ENCODE assay signal across 1 cellular context in the genomic region with DNA sequence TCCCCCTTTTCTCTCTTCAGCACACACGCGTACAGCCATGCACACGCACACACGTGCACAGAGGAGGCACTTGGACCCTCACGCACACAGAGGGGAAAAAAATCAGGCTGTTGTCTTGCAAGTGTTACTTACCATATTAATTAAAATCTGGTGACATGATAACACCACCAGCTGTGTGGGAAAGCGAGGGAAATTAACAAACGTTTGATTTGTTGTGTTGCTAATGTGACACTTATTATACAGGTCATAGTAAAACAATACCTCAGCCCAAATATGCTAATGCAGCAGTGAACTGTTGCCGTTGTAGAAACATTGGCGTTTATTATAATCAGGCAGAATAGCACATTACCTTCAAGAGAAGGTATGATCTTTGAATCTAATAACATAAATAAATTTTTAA.
TF ChIP-seq lines count a peak whose summit lies in the region.

No MANE protein-coding gene starts in this region.

TF ChIP-seq in WTC11, 78 proteins besides CTCF, POLR2A, EP300 and RAD21 (continued from another document):
- TF ChIP-seq, protein P1, sequence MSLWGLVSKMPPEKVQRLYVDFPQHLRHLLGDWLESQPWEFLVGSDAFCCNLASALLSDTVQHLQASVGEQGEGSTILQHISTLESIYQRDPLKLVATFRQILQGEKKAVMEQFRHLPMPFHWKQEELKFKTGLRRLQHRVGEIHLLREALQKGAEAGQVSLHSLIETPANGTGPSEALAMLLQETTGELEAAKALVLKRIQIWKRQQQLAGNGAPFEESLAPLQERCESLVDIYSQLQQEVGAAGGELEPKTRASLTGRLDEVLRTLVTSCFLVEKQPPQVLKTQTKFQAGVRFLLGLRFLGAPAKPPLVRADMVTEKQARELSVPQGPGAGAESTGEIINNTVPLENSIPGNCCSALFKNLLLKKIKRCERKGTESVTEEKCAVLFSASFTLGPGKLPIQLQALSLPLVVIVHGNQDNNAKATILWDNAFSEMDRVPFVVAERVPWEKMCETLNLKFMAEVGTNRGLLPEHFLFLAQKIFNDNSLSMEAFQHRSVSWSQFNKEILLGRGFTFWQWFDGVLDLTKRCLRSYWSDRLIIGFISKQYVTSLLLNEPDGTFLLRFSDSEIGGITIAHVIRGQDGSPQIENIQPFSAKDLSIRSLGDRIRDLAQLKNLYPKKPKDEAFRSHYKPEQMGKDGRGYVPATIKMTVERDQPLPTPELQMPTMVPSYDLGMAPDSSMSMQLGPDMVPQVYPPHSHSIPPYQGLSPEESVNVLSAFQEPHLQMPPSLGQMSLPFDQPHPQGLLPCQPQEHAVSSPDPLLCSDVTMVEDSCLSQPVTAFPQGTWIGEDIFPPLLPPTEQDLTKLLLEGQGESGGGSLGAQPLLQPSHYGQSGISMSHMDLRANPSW (CRISPR knock-in tag; conservative IDR thresholded peaks at IDR 0.05; ENCODE audit: low read depth): no peak
- TF ChIP-seq, protein P2, sequence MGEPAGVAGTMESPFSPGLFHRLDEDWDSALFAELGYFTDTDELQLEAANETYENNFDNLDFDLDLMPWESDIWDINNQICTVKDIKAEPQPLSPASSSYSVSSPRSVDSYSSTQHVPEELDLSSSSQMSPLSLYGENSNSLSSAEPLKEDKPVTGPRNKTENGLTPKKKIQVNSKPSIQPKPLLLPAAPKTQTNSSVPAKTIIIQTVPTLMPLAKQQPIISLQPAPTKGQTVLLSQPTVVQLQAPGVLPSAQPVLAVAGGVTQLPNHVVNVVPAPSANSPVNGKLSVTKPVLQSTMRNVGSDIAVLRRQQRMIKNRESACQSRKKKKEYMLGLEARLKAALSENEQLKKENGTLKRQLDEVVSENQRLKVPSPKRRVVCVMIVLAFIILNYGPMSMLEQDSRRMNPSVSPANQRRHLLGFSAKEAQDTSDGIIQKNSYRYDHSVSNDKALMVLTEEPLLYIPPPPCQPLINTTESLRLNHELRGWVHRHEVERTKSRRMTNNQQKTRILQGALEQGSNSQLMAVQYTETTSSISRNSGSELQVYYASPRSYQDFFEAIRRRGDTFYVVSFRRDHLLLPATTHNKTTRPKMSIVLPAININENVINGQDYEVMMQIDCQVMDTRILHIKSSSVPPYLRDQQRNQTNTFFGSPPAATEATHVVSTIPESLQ (CRISPR knock-in tag; IDR thresholded peaks at IDR 0.05): no peak
- TF ChIP-seq, protein P3, sequence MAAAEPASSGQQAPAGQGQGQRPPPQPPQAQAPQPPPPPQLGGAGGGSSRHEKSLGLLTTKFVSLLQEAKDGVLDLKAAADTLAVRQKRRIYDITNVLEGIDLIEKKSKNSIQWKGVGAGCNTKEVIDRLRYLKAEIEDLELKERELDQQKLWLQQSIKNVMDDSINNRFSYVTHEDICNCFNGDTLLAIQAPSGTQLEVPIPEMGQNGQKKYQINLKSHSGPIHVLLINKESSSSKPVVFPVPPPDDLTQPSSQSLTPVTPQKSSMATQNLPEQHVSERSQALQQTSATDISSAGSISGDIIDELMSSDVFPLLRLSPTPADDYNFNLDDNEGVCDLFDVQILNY (CRISPR knock-in tag; IDR thresholded peaks at IDR 0.05): no peak
- TF ChIP-seq TP53 (CRISPR knock-in tag; IDR thresholded peaks at IDR 0.05) (no peak), EMX1 (CRISPR knock-in tag; IDR thresholded peaks at IDR 0.05) (no peak), NFATC4 (CRISPR knock-in tag; IDR thresholded peaks at IDR 0.05) (no peak), JUN (CRISPR knock-in tag; IDR thresholded peaks at IDR 0.05) (no peak), SMAD4 (CRISPR knock-in tag; IDR thresholded peaks at IDR 0.05) (no peak), CREM (CRISPR knock-in tag; IDR thresholded peaks at IDR 0.05) (no peak), TCF7 (CRISPR knock-in tag; IDR thresholded peaks at IDR 0.05; ENCODE audit: low read depth) (no peak), SOX15 (CRISPR knock-in tag; IDR thresholded peaks at IDR 0.05) (no peak), HMGA2 (CRISPR knock-in tag; IDR thresholded peaks at IDR 0.05) (no peak), FOXK1 (CRISPR knock-in tag; IDR thresholded peaks at IDR 0.05) (peak; percentile 59; the same call in 1 of the 2 replicates), RORB (CRISPR knock-in tag; IDR thresholded peaks at IDR 0.05) (no peak), NR3C1 (CRISPR knock-in tag; conservative IDR thresholded peaks at IDR 0.05; ENCODE audit: low read depth) (no peak), NFYB (CRISPR knock-in tag; conservative IDR thresholded peaks at IDR 0.05; ENCODE audit: low read depth) (no peak), GRHL2 (CRISPR knock-in tag; IDR thresholded peaks at IDR 0.05; ENCODE audit: insufficient replicate concordance, severe bottlenecking) (no peak), ZNF317 (CRISPR knock-in tag; IDR thresholded peaks at IDR 0.05; ENCODE audit: borderline replicate concordance, low read depth) (no peak), ZNF671 (CRISPR knock-in tag; IDR thresholded peaks at IDR 0.05) (no peak), CREB1 (CRISPR knock-in tag; IDR thresholded peaks at IDR 0.05) (no peak), TEAD4 (CRISPR knock-in tag; IDR thresholded peaks at IDR 0.05) (no peak)
- TF ChIP-seq, protein P4, sequence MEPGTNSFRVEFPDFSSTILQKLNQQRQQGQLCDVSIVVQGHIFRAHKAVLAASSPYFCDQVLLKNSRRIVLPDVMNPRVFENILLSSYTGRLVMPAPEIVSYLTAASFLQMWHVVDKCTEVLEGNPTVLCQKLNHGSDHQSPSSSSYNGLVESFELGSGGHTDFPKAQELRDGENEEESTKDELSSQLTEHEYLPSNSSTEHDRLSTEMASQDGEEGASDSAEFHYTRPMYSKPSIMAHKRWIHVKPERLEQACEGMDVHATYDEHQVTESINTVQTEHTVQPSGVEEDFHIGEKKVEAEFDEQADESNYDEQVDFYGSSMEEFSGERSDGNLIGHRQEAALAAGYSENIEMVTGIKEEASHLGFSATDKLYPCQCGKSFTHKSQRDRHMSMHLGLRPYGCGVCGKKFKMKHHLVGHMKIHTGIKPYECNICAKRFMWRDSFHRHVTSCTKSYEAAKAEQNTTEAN (CRISPR knock-in tag; IDR thresholded peaks at IDR 0.05): peak; percentile 55; the same call in 1 of the 2 replicates
- TF ChIP-seq, protein P5, sequence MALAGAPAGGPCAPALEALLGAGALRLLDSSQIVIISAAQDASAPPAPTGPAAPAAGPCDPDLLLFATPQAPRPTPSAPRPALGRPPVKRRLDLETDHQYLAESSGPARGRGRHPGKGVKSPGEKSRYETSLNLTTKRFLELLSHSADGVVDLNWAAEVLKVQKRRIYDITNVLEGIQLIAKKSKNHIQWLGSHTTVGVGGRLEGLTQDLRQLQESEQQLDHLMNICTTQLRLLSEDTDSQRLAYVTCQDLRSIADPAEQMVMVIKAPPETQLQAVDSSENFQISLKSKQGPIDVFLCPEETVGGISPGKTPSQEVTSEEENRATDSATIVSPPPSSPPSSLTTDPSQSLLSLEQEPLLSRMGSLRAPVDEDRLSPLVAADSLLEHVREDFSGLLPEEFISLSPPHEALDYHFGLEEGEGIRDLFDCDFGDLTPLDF (CRISPR knock-in tag; IDR thresholded peaks at IDR 0.05): no peak
- TF ChIP-seq, protein P6, sequence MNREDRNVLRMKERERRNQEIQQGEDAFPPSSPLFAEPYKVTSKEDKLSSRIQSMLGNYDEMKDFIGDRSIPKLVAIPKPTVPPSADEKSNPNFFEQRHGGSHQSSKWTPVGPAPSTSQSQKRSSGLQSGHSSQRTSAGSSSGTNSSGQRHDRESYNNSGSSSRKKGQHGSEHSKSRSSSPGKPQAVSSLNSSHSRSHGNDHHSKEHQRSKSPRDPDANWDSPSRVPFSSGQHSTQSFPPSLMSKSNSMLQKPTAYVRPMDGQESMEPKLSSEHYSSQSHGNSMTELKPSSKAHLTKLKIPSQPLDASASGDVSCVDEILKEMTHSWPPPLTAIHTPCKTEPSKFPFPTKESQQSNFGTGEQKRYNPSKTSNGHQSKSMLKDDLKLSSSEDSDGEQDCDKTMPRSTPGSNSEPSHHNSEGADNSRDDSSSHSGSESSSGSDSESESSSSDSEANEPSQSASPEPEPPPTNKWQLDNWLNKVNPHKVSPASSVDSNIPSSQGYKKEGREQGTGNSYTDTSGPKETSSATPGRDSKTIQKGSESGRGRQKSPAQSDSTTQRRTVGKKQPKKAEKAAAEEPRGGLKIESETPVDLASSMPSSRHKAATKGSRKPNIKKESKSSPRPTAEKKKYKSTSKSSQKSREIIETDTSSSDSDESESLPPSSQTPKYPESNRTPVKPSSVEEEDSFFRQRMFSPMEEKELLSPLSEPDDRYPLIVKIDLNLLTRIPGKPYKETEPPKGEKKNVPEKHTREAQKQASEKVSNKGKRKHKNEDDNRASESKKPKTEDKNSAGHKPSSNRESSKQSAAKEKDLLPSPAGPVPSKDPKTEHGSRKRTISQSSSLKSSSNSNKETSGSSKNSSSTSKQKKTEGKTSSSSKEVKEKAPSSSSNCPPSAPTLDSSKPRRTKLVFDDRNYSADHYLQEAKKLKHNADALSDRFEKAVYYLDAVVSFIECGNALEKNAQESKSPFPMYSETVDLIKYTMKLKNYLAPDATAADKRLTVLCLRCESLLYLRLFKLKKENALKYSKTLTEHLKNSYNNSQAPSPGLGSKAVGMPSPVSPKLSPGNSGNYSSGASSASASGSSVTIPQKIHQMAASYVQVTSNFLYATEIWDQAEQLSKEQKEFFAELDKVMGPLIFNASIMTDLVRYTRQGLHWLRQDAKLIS (CRISPR knock-in tag; IDR thresholded peaks at IDR 0.05; ENCODE audit: borderline replicate concordance): no peak
- TF ChIP-seq, protein P7, sequence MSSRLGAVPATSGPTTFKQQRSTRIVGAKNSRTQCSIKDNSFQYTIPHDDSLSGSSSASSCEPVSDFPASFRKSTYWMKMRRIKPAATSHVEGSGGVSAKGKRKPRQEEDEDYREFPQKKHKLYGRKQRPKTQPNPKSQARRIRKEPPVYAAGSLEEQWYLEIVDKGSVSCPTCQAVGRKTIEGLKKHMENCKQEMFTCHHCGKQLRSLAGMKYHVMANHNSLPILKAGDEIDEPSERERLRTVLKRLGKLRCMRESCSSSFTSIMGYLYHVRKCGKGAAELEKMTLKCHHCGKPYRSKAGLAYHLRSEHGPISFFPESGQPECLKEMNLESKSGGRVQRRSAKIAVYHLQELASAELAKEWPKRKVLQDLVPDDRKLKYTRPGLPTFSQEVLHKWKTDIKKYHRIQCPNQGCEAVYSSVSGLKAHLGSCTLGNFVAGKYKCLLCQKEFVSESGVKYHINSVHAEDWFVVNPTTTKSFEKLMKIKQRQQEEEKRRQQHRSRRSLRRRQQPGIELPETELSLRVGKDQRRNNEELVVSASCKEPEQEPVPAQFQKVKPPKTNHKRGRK (CRISPR knock-in tag; IDR thresholded peaks at IDR 0.05; ENCODE audit: borderline replicate concordance): no peak
- TF ChIP-seq, protein P8, sequence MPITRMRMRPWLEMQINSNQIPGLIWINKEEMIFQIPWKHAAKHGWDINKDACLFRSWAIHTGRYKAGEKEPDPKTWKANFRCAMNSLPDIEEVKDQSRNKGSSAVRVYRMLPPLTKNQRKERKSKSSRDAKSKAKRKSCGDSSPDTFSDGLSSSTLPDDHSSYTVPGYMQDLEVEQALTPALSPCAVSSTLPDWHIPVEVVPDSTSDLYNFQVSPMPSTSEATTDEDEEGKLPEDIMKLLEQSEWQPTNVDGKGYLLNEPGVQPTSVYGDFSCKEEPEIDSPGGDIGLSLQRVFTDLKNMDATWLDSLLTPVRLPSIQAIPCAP (CRISPR knock-in tag; IDR thresholded peaks at IDR 0.05): no peak
- TF ChIP-seq, protein P9, sequence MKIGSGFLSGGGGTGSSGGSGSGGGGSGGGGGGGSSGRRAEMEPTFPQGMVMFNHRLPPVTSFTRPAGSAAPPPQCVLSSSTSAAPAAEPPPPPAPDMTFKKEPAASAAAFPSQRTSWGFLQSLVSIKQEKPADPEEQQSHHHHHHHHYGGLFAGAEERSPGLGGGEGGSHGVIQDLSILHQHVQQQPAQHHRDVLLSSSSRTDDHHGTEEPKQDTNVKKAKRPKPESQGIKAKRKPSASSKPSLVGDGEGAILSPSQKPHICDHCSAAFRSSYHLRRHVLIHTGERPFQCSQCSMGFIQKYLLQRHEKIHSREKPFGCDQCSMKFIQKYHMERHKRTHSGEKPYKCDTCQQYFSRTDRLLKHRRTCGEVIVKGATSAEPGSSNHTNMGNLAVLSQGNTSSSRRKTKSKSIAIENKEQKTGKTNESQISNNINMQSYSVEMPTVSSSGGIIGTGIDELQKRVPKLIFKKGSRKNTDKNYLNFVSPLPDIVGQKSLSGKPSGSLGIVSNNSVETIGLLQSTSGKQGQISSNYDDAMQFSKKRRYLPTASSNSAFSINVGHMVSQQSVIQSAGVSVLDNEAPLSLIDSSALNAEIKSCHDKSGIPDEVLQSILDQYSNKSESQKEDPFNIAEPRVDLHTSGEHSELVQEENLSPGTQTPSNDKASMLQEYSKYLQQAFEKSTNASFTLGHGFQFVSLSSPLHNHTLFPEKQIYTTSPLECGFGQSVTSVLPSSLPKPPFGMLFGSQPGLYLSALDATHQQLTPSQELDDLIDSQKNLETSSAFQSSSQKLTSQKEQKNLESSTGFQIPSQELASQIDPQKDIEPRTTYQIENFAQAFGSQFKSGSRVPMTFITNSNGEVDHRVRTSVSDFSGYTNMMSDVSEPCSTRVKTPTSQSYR (CRISPR knock-in tag; IDR thresholded peaks at IDR 0.05): no peak
- TF ChIP-seq, protein P10, sequence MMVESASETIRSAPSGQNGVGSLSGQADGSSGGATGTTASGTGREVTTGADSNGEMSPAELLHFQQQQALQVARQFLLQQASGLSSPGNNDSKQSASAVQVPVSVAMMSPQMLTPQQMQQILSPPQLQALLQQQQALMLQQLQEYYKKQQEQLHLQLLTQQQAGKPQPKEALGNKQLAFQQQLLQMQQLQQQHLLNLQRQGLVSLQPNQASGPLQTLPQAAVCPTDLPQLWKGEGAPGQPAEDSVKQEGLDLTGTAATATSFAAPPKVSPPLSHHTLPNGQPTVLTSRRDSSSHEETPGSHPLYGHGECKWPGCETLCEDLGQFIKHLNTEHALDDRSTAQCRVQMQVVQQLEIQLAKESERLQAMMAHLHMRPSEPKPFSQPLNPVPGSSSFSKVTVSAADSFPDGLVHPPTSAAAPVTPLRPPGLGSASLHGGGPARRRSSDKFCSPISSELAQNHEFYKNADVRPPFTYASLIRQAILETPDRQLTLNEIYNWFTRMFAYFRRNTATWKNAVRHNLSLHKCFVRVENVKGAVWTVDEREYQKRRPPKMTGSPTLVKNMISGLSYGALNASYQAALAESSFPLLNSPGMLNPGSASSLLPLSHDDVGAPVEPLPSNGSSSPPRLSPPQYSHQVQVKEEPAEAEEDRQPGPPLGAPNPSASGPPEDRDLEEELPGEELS (CRISPR knock-in tag; IDR thresholded peaks at IDR 0.05): peak; percentile 64; the same call in 1 of the 2 replicates
- TF ChIP-seq, protein P11, sequence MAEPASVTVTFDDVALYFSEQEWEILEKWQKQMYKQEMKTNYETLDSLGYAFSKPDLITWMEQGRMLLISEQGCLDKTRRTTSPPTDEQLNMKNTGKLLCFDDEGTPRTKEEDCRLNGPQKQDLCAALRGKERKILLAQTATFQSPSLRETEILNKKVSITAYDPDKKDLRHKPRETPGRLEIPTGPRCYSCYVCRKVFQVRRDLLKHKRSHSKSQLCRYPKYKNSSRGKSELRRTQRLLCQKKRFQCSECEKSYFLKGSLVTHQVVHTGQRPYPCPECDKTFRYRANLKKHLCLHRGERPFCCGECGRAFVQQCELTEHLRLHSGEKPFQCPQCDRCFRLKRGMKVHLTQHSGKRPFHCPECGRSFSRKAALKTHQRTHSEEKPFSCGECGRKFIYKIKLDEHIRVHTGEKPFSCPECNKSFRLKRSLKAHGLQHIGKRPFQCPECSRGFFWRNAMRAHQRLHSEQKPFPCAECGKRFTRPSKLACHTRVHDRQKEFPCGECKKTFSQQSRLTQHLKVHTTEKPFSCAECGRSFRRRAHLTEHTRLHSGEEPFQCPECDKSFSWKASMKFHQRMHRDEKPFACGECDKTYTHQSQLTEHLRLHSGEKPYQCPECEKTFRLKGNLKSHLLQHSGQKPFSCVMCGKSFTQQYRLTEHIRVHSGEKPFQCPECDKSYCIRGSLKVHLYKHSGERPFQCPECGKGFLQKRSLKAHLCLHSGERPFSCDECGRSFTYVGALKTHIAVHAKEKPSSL (CRISPR knock-in tag; conservative IDR thresholded peaks at IDR 0.05): no peak
